Comparison of ENCODE assay signal across 18 cellular contexts in genomic region chr14:60760209-60760608, GRCh38. TPM values are rescaled to one million over a fixed set of nuclear protein-coding genes. Genes with fewer than 3 reads are reported as not detected.
DNase-seq lines count a peak whose midpoint lies in the region; ATAC-seq, FAIRE-seq and TF ChIP-seq lines count a peak whose summit lies in the region.
"Had no signal": no experiment of that assay in that cellular context is flagged by ENCODE, and none has a peak within 500 bp of the region (broad histone marks: within the 10 kb centered on the region; RNA-seq: fewer than 3 reads in every experiment).

No MANE protein-coding gene starts in this region.

- POLR2A ChIA-PET in IMR-90 (lab: Charles Lee; ENCODE audit: unreplicated experiment) = no interaction called here

- no peak overlapping the region for H2BK5ac ChIP-seq in IMR-90 (ENCODE audit: low read depth, low read length, poor library complexity, severe bottlenecking)

- H4K8ac ChIP-seq in IMR-90 (ENCODE audit: low read depth in 2 of 2, low read length in 2 of 2) = no peak overlapping the region

- H3K56ac ChIP-seq in IMR-90 (ENCODE audit: extremely low read depth, insufficient read depth, low read length) = no peak overlapping the region

- H2AFZ ChIP-seq in IMR-90 (replicated peaks; ENCODE audit: low read length, poor library complexity) (no peak overlapping the region), keratinocyte (ENCODE audit: control insufficient read depth, low read length) (no peak overlapping the region)

- no peak overlapping the region for H2AK5ac ChIP-seq in IMR-90 (ENCODE audit: low read depth, low read length)

- H3K36me3 ChIP-seq in IMR-90 (ENCODE audit: control insufficient read depth, insufficient read depth, low read length) (no peaks in the 10 kb centered on the region), RWPE2 (ENCODE audit: low read depth) (no peaks in the 10 kb centered on the region; the same call in 1 of the 2 replicates), keratinocyte (ENCODE audit: control insufficient read depth in 2 of 2, extremely low read depth in 1 of 2, insufficient read depth in 2 of 2, low read length in 2 of 2) (no peaks in the 10 kb centered on the region)
- H3K36me3 ChIP-seq: lower lobe of right lung, neutrophil had no signal

- DNase-seq in NCI-H1105 (lab: John Stamatoyannopoulos, UW) = peak; percentile 49
- DNase-seq in NCI-H1105 treated with DMSO at 0.1 percent for 48 hours (lab: John Stamatoyannopoulos, UW) = no peak
- DNase-seq in IMR-90 = no peak
- no peak for DNase-seq in RWPE2 (ENCODE audit: low spot score)
- no peak for DNase-seq in keratinocyte (ENCODE audit: low read depth, low spot score)
- DNase-seq in NCI-H510A (lab: John Stamatoyannopoulos, UW) = no peak
- DNase-seq: 8988T; activated CD4-positive, alpha-beta T cell treated with anti-CD3 and anti-CD28 coated beads for 4 hours; activated CD8-positive, alpha-beta memory T cell treated with anti-CD3 and anti-CD28 coated beads, Interleukin-2, amount 10 ng/mL, durations not matched to agents 7 days and 5 days; cortex of kidney; DND-41; lower lobe of right lung; NCI-H446 treated with DMSO at 0.1 percent for 48 hours; SHP77; T-cell had no signal

- no peak overlapping the region for H4K91ac ChIP-seq in IMR-90 (ENCODE audit: insufficient read depth, low read depth, low read length)

- no peak for ATAC-seq in IMR-90 (ENCODE audit: low read depth)
- ATAC-seq in RWPE2 (ENCODE audit: low read depth) = no peak
- no peak for ATAC-seq in HG03520 (IDR thresholded peaks at IDR 0.05; ENCODE audit: unreplicated experiment)
- no peak for ATAC-seq in HG02678 (IDR thresholded peaks at IDR 0.05; ENCODE audit: unreplicated experiment)
- ATAC-seq: activated CD8-positive, alpha-beta memory T cell treated with anti-CD3 and anti-CD28 coated beads, Interleukin-2, amount 10 ng/mL, durations not matched to agents 7 days and 5 days; lower lobe of right lung; T-cell had no signal

- dilution Hi-C loops in IMR-90 (cut with HindIII; ENCODE audit: low sequenced_read_pairs, unreplicated experiment) (no loop called here), keratinocyte (cut with MboI; ENCODE audit: extremely low pct_ligation_motif_present, low sequenced_read_pairs) (no loop called here)

- peaks cover 14% of the 10 kb centered on the region; the same call in 1 of the 2 replicates for H4K20me1 ChIP-seq in IMR-90 (ENCODE audit: insufficient read depth, low read length)
- no peaks in the 10 kb centered on the region for H4K20me1 ChIP-seq in keratinocyte (ENCODE audit: control insufficient read depth, extremely low read depth, insufficient read depth, low read length)

- intact Hi-C loops in IMR-90 (cut with micrococcal nuclease) = no loop called here

- WGBS in IMR-90 (ENCODE audit: extremely low coverage in 2 of 2, insufficient read length in 1 of 2), 2 experiments = no CpG with 5 or more reads among the region's 1 CpG

- H3K9ac ChIP-seq in IMR-90 (ENCODE audit: low read depth, low read length) (no peak overlapping the region), keratinocyte (ENCODE audit: control insufficient read depth, extremely low read depth, insufficient read depth, low read length) (peak overlapping the region; percentile 16)

- no TSS peak for BruUV-seq in IMR-90 (replicated peaks; lab: Mats Ljungman, UMichigan)

- H2AK9ac ChIP-seq in IMR-90 (replicated peaks; ENCODE audit: low read depth, low read length, poor library complexity) = no peak overlapping the region

- TF ChIP-seq POLR2A in IMR-90 (IDR thresholded peaks at IDR 0.05; ENCODE audit: low read depth, low read length) = no peak

- H3K4me2 ChIP-seq in IMR-90 (ENCODE audit: low read depth, low read length) = no peak overlapping the region
- peak overlapping the region; percentile 67 for H3K4me2 ChIP-seq in keratinocyte (ENCODE audit: control insufficient read depth, extremely low read depth, insufficient read depth, low read depth, low read length)

- in situ Hi-C loops in IMR-90 (cut with MboI; ENCODE audit: low sequenced_read_pairs) = no loop called here

- H2BK15ac ChIP-seq in IMR-90 (ENCODE audit: low read depth, low read length) = no peak overlapping the region

- H3K4me1 ChIP-seq in IMR-90 (ENCODE audit: control insufficient read depth, insufficient read depth, low read length) = peaks cover 13% of the 10 kb centered on the region
- peaks cover 68% of the 10 kb centered on the region for H3K4me1 ChIP-seq in RWPE2 (ENCODE audit: insufficient read depth, poor library complexity, severe bottlenecking)
- peaks cover 55% of the 10 kb centered on the region for H3K4me1 ChIP-seq in keratinocyte (ENCODE audit: control insufficient read depth, extremely low read depth, insufficient read depth, low read length)
- H3K4me1 ChIP-seq: lower lobe of right lung had no signal

- H4K5ac ChIP-seq in IMR-90 (ENCODE audit: low read depth, low read length) = no peak overlapping the region

- TF ChIP-seq CTCF in IMR-90 (conservative IDR thresholded peaks at IDR 0.05; ENCODE audit: low read depth, low read length) (no peak), RWPE2 (IDR thresholded peaks at IDR 0.05; ENCODE audit: poor library complexity, severe bottlenecking) (no peak), keratinocyte (optimal IDR thresholded peaks at IDR 0.05 in 1 of 3, IDR thresholded peaks at IDR 0.05 in 1 of 3, conservative IDR thresholded peaks at IDR 0.05 in 1 of 3; ENCODE audit: extremely low read depth in 1 of 3, insufficient read depth in 2 of 3, low read length in 3 of 3) (no peak)

- H3K9me1 ChIP-seq in IMR-90 (ENCODE audit: insufficient read depth, low read length) (peaks cover 9% of the 10 kb centered on the region), keratinocyte (ENCODE audit: control insufficient read depth, extremely low read depth, insufficient read depth, low read length) (no peaks in the 10 kb centered on the region)

- no peak overlapping the region for H3K18ac ChIP-seq in IMR-90 (ENCODE audit: low read depth, low read length)

- H3K79me1 ChIP-seq in IMR-90 (ENCODE audit: low read depth in 1 of 2, low read length in 2 of 2) = peaks cover 21 to 59% of the 10 kb centered on the region in 2 experiments

- H3K4ac ChIP-seq in IMR-90 (ENCODE audit: low read depth, low read length) = no peak overlapping the region

- H3K79me2 ChIP-seq in keratinocyte (ENCODE audit: control insufficient read depth, insufficient read depth, low read length) = peaks cover 56% of the 10 kb centered on the region

- H3K14ac ChIP-seq in IMR-90 (replicated peaks; ENCODE audit: low read depth, low read length) = no peak overlapping the region

- no peaks in the 10 kb centered on the region for H3K9me3 ChIP-seq in IMR-90 (ENCODE audit: control insufficient read depth, insufficient read depth, low read length)
- H3K9me3 ChIP-seq in RWPE2 (ENCODE audit: severe bottlenecking) = no peaks in the 10 kb centered on the region
- H3K9me3 ChIP-seq in keratinocyte (ENCODE audit: control insufficient read depth, low read depth, low read length) = no peaks in the 10 kb centered on the region
- H3K9me3 ChIP-seq: lower lobe of right lung, neutrophil had no signal

- TF ChIP-seq RAD21 in IMR-90 (IDR thresholded peaks at IDR 0.05; ENCODE audit: low read length) = no peak

- no peak overlapping the region for H3K4me3 ChIP-seq in IMR-90 (ENCODE audit: insufficient read depth, low read depth, low read length)
- no peak overlapping the region for H3K4me3 ChIP-seq in RWPE2 (ENCODE audit: severe bottlenecking)
- H3K4me3 ChIP-seq in keratinocyte (ENCODE audit: control insufficient read depth in 2 of 3, extremely low read depth in 1 of 3, insufficient read depth in 2 of 3, low read depth in 1 of 3, low read length in 3 of 3) = peak overlapping the region in 1 of 3 experiments; percentile 23
- H3K4me3 ChIP-seq: lower lobe of right lung had no signal

- no peak overlapping the region for H2BK20ac ChIP-seq in IMR-90 (ENCODE audit: low read depth, low read length)

- H2BK120ac ChIP-seq in IMR-90 (ENCODE audit: low read depth, low read length) = no peak overlapping the region

- no peak overlapping the region for H3K23ac ChIP-seq in IMR-90 (ENCODE audit: low read depth, low read length)

- no peaks in the 10 kb centered on the region for H3K27me3 ChIP-seq in IMR-90 (ENCODE audit: control insufficient read depth, insufficient read depth, low read length)
- H3K27me3 ChIP-seq in RWPE2 (ENCODE audit: insufficient read depth, poor library complexity, severe bottlenecking) = no peaks in the 10 kb centered on the region
- H3K27me3 ChIP-seq in keratinocyte (ENCODE audit: control insufficient read depth, extremely low read depth, insufficient read depth, low read length) = no peaks in the 10 kb centered on the region
- H3K27me3 ChIP-seq: neutrophil had no signal

- H3K27ac ChIP-seq in IMR-90 (ENCODE audit: insufficient read depth, low read length) (no peak overlapping the region), RWPE2 (ENCODE audit: poor library complexity, severe bottlenecking) (peak overlapping the region; percentile 95), keratinocyte (ENCODE audit: control insufficient read depth, insufficient read depth, low read length) (peak overlapping the region; percentile 70)
- H3K27ac ChIP-seq: lower lobe of right lung, neutrophil had no signal

- CTCF ChIA-PET in IMR-90 (lab: Yijun Ruan, JAX) = interaction anchor here (0.9 kb wide), 1 partner anchor 14 kb away, joined by 3 read pairs; no protein-coding TSS in a partner anchor

- peak; percentile 13 for FAIRE-seq in keratinocyte (lab: Jason Lieb, UNC)

RNA-seq across cellular contexts. Expression of gene MNAT1, which starts 25.6 kb away (rescaled TPM):
- total RNA-seq in IMR-90 (2012; rRNA removed) = 48.2 and 53.9 TPM in 2 replicates
- polyA plus RNA-seq in IMR-90 (2012; rRNA removed) (46.3 and 53.0 TPM in 2 replicates), keratinocyte (52.1 to 79.5 TPM (median 63.9 TPM) in 3 replicates)
- 10.3 and 17.8 TPM in 2 replicates for polyA plus RNA-seq in IMR-90 (2012; cell fraction: cytosol; rRNA removed)
- polyA plus RNA-seq in IMR-90 (2012; cell fraction: nucleus; rRNA removed; ENCODE audit: low replicate concordance) = 4.0 and 33.2 TPM in 2 replicates
- 123 TPM for polyA plus RNA-seq in keratinocyte (2011; ENCODE audit: low read depth)
- polyA plus RNA-seq in keratinocyte (2011; cell fraction: cytosol; rRNA removed) = 56.5 and 109 TPM in 2 replicates
- polyA plus RNA-seq in keratinocyte (2011; cell fraction: nucleus; rRNA removed) = 52.4 and 61.8 TPM in 2 replicates
- 39.6 and 52.1 TPM in 2 replicates for polyA plus RNA-seq in keratinocyte (2012; ENCODE audit: low replicate concordance)
- 18.1 to 50.0 TPM (median 23.2 TPM) in 3 replicates for polyA minus RNA-seq in keratinocyte
- polyA minus RNA-seq in keratinocyte (2011; cell fraction: cytosol; rRNA and poly(A)+ RNA removed) = 41.1 TPM
- polyA minus RNA-seq in keratinocyte (2011; cell fraction: nucleus; rRNA and poly(A)+ RNA removed) = 28.0 and 57.9 TPM in 2 replicates

RNA-seq across cellular contexts. Expression of gene SIX4, which starts 36.1 kb away (rescaled TPM):
- 28.1 and 42.7 TPM in 2 replicates for total RNA-seq in IMR-90 (2012; rRNA removed)
- polyA plus RNA-seq in IMR-90 (2012; rRNA removed) (5.5 and 7.1 TPM in 2 replicates), keratinocyte (2.5 to 4.5 TPM (median 4.0 TPM) in 3 replicates)
- polyA plus RNA-seq in IMR-90 (2012; cell fraction: cytosol; rRNA removed) = 3.5 and 3.7 TPM in 2 replicates
- polyA plus RNA-seq in IMR-90 (2012; cell fraction: nucleus; rRNA removed; ENCODE audit: low replicate concordance) = 4.8 and 8.4 TPM in 2 replicates
- 0.80 TPM for polyA plus RNA-seq in keratinocyte (2011; ENCODE audit: low read depth)
- 1.6 and 2.5 TPM in 2 replicates for polyA plus RNA-seq in keratinocyte (2011; cell fraction: cytosol; rRNA removed)
- 3.3 and 3.4 TPM in 2 replicates for polyA plus RNA-seq in keratinocyte (2011; cell fraction: nucleus; rRNA removed)
- 1.1 and 3.0 TPM in 2 replicates for polyA plus RNA-seq in keratinocyte (2012; ENCODE audit: low replicate concordance)
- polyA minus RNA-seq in keratinocyte = 4.7 to 8.3 TPM (median 5.8 TPM) in 3 replicates
- 3.8 TPM for polyA minus RNA-seq in keratinocyte (2011; cell fraction: cytosol; rRNA and poly(A)+ RNA removed)
- polyA minus RNA-seq in keratinocyte (2011; cell fraction: nucleus; rRNA and poly(A)+ RNA removed) = 2.5 and 4.2 TPM in 2 replicates
